In the genomic region with DNA sequence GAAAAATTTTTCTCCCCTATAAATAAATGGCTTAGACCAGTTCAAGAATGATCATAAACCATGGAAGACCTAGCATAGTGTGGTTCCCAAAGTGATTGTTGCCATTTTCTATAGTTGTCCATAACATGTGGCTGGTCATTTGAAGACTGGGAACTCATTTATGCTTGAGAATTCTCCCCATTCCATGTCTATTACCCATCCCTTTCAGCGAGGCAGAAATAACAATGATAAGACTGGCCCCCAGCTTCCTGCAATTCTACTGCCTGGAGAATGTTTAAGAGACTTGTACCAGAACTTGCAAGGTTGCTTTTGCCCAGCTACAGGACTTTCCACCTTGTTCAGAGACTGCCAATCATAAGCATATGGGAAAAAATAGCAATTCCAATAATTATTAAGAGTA, we compare ENCODE assay signal across 15 cellular contexts.
DNase-seq lines count a peak whose midpoint lies in the region; ATAC-seq and TF ChIP-seq lines count a peak whose summit lies in the region.
"Had no signal": no experiment of that assay in that cellular context is flagged by ENCODE, and none has a peak within 500 bp of the region (broad histone marks: within the 10 kb centered on the region; RNA-seq: fewer than 3 reads in every experiment).

No MANE protein-coding gene starts in this region.

- POLR2A ChIA-PET in AG04449 (lab: Yijun Ruan, JAX) = no interaction called here

- no peaks in the 10 kb centered on the region for H3K9me3 ChIP-seq in adipocyte (ENCODE audit: control insufficient read depth, low read length)
- H3K9me3 ChIP-seq: BLaER1, Caco-2 had no signal

- CTCF ChIA-PET in AG04449 (lab: Yijun Ruan, JAX) = interaction anchor here (1.6 kb wide), 1 partner anchor 15 kb away, joined by 4 read pairs; no protein-coding TSS in a partner anchor

- in situ Hi-C loops in KBM-7 (cut with MboI; ENCODE audit: low pct_unique_long_range_greater_than_20kb, low sequenced_read_pairs) = no loop called here

- no peak overlapping the region for H3K4me3 ChIP-seq in AG04449 (ENCODE audit: low read depth, low read length)
- no peak overlapping the region for H3K4me3 ChIP-seq in adipocyte (ENCODE audit: low read length)
- no peak overlapping the region for H3K4me3 ChIP-seq in cardiac fibroblast (replicated peaks in 1 of 2; ENCODE audit: low read depth in 2 of 2, low read length in 2 of 2)
- no peak overlapping the region for H3K4me3 ChIP-seq in H7 (ENCODE audit: insufficient read depth, low read depth, low read length)
- H3K4me3 ChIP-seq: BLaER1, GM23338 had no signal

- no peak overlapping the region for H3K9ac ChIP-seq in adipocyte (ENCODE audit: low read length)
- H3K9ac ChIP-seq: BLaER1 had no signal

- no peaks in the 10 kb centered on the region for H3K4me1 ChIP-seq in adipocyte (ENCODE audit: control insufficient read depth, insufficient read depth, low read length)
- H3K4me1 ChIP-seq: BLaER1, Caco-2 had no signal

- ATAC-seq in GM19397 (IDR thresholded peaks at IDR 0.05; ENCODE audit: unreplicated experiment) = no peak
- ATAC-seq: GM23338 had no signal

- peak; percentile 41 for DNase-seq in AG04449 (ENCODE audit: low read depth, low spot score)
- peak; percentile 24 for DNase-seq in adipocyte (ENCODE audit: low read depth)
- DNase-seq in cardiac fibroblast (ENCODE audit: low read depth in 2 of 2) = peak; percentile 11 to 23
- DNase-seq in hepatic stellate cell (ENCODE audit: low spot score) = peak; percentile 27
- DNase-seq in NCI-H1417 (lab: John Stamatoyannopoulos, UW) = no peak
- no peak for DNase-seq in H7
- no peak for DNase-seq in KBM-7
- DNase-seq: AML-193; Caco-2; CD8-positive, alpha-beta memory T cell; DND-41; H9 had no signal

- no peaks in the 10 kb centered on the region for H3K36me3 ChIP-seq in adipocyte (ENCODE audit: control insufficient read depth, insufficient read depth, low read length, severe bottlenecking)
- no peaks in the 10 kb centered on the region for H3K36me3 ChIP-seq in H7 (replicated peaks; ENCODE audit: control insufficient read depth, insufficient read depth, low read length)
- H3K36me3 ChIP-seq: BLaER1 had no signal

- H3K27me3 ChIP-seq in adipocyte (replicated peaks; ENCODE audit: control insufficient read depth, insufficient read depth, low read length) (no peaks in the 10 kb centered on the region), H7 (ENCODE audit: control insufficient read depth, insufficient read depth, low read length) (no peaks in the 10 kb centered on the region)
- H3K27me3 ChIP-seq: BLaER1 had no signal

- no peak for TF ChIP-seq CTCF in AG04449 (IDR thresholded peaks at IDR 0.05; ENCODE audit: insufficient read depth, low read length, missing control alignments)
- no peak for TF ChIP-seq CTCF in cardiac fibroblast (IDR thresholded peaks at IDR 0.05; ENCODE audit: low read depth, low read length)

Comparison
In these comparisons a context has a peak if more than half of its experiments do, and no peak if none do; other contexts are left out.
1. DNase-seq: peak in AG04449 (single experiment), adipocyte (single experiment), cardiac fibroblast (2 of 2) and hepatic stellate cell (single experiment); none in NCI-H1417 (0 of 3), H7 (single experiment) and KBM-7 (single experiment).